In genomic region chr1:64006276-64007051, GRCh38 we compare ENCODE assay signal across 9 cellular contexts.
DNase-seq lines count a peak whose midpoint lies in the region; ATAC-seq, FAIRE-seq and TF ChIP-seq lines count a peak whose summit lies in the region.
"Had no signal": no experiment of that assay in that cellular context is flagged by ENCODE, and none has a peak within 500 bp of the region (broad histone marks: within the 10 kb centered on the region; RNA-seq: fewer than 3 reads in every experiment).

No MANE protein-coding gene starts in this region.

- H3K27ac Mint-ChIP-seq in activated naive CD4-positive, alpha-beta T cell treated with anti-CD3 and anti-CD28 coated beads, Interleukin-2, amount 50 U/mL, for 72 hours: no peak overlapping the region
- H3K27ac Mint-ChIP-seq in T-cell: no peak overlapping the region

- TF ChIP-seq POLR2A in upper lobe of left lung (IDR thresholded peaks at IDR 0.05) (no peak), GM12891 (IDR thresholded peaks at IDR 0.05; ENCODE audit: low read depth, low read length) (no peak)

- DNase-seq in activated naive CD4-positive, alpha-beta T cell treated with anti-CD3 and anti-CD28 coated beads, Interleukin-2, amount 50 U/mL, for 72 hours (ENCODE audit: low spot score in 2 of 2): no peak
- DNase-seq in activated naive CD4-positive, alpha-beta T cell treated with anti-CD3 and anti-CD28 coated beads, Interleukin-2, amount 50 U/mL, for 16 hours: no peak
- DNase-seq in T-cell (no peak), hepatocyte (ENCODE audit: low spot score) (peak; percentile 22), upper lobe of left lung (peak in 1 of 2 donors; percentile 37), GM12891 (ENCODE audit: insufficient read length, low spot score) (no peak)
- DNase-seq: OCI-M1 had no signal

- H2AFZ ChIP-seq in hepatocyte: no peak overlapping the region

- peaks cover 0 to 4% of the 10 kb centered on the region in 2 donors for H3K9me3 Mint-ChIP-seq in activated naive CD4-positive, alpha-beta T cell treated with anti-CD3 and anti-CD28 coated beads, Interleukin-2, amount 50 U/mL, for 72 hours
- H3K9me3 Mint-ChIP-seq in T-cell: no peaks in the 10 kb centered on the region

- FAIRE-seq in GM12891 (lab: Jason Lieb, UNC): no peak

- POLR2A ChIA-PET in T-cell (lab: Charles Lee): interaction anchor here in 1 of 2 donors (0.9 kb wide), 1 partner anchor 9 kb away, joined by 3 read pairs; no protein-coding TSS in a partner anchor

- H3K27me3 Mint-ChIP-seq in T-cell: peaks cover 3 to 10% of the 10 kb centered on the region in 2 donors

- H3K27ac ChIP-seq in hepatocyte (peak overlapping the region; percentile 57), upper lobe of left lung (peak overlapping the region in 1 of 4 donors; percentile 44)

- peak; percentile 77 to 84 for ATAC-seq in activated naive CD4-positive, alpha-beta T cell treated with anti-CD3 and anti-CD28 coated beads, Interleukin-2, amount 50 U/mL, for 72 hours
- ATAC-seq in T-cell (replicated peaks in 1 of 4) (peak in 3 of 4 experiments; percentile 20 to 43 (median 23)), upper lobe of left lung (ENCODE audit: low FRiP score in 2 of 2) (peak; percentile 50 to 60), HG03025 (IDR thresholded peaks at IDR 0.05; ENCODE audit: low FRiP score, unreplicated experiment) (no peak), GM18909 (IDR thresholded peaks at IDR 0.05; ENCODE audit: poor library complexity, unreplicated experiment) (no peak)

- no peaks in the 10 kb centered on the region for H3K36me3 Mint-ChIP-seq in activated naive CD4-positive, alpha-beta T cell treated with anti-CD3 and anti-CD28 coated beads, Interleukin-2, amount 50 U/mL, for 72 hours
- no peaks in the 10 kb centered on the region for H3K36me3 Mint-ChIP-seq in T-cell

- H3K4me2 ChIP-seq in hepatocyte: no peak overlapping the region

- H3K9me2 ChIP-seq in hepatocyte (replicated peaks; ENCODE audit: insufficient read depth): no peaks in the 10 kb centered on the region

- no peaks in the 10 kb centered on the region for H4K20me1 ChIP-seq in hepatocyte (ENCODE audit: insufficient read depth, poor library complexity, severe bottlenecking)

- H3K4me1 ChIP-seq in hepatocyte (ENCODE audit: insufficient read depth) (no peaks in the 10 kb centered on the region), upper lobe of left lung (peaks cover 0 to 10% (median 6%) of the 10 kb centered on the region in 4 donors)

- H3K79me2 ChIP-seq in hepatocyte: peaks cover 20% of the 10 kb centered on the region

- TF ChIP-seq EP300 in upper lobe of left lung (IDR thresholded peaks at IDR 0.05): no peak

- no peak for TF ChIP-seq CTCF in hepatocyte (IDR thresholded peaks at IDR 0.05; ENCODE audit: poor library complexity)
- TF ChIP-seq CTCF in upper lobe of left lung (IDR thresholded peaks at IDR 0.05): no peak

- H3K36me3 ChIP-seq in hepatocyte (replicated peaks; ENCODE audit: insufficient read depth, low read depth): no peaks in the 10 kb centered on the region
- H3K36me3 ChIP-seq in upper lobe of left lung: no peaks in the 10 kb centered on the region

- H3K9me3 ChIP-seq in hepatocyte (ENCODE audit: low read depth) (no peaks in the 10 kb centered on the region), upper lobe of left lung (no peaks in the 10 kb centered on the region)

- WGBS in hepatocyte (ENCODE audit: low lambda C conversion rate, missing lambda C conversion rate): 61% methylated on average over 8 of the region's 8 CpGs
- 46 to 52% methylated on average over 8 of the region's 8 CpGs for WGBS in upper lobe of left lung, 2 donors

- no peak overlapping the region for H3K4me3 ChIP-seq in hepatocyte
- no peak overlapping the region for H3K4me3 ChIP-seq in upper lobe of left lung

- no peak overlapping the region for H3K4me3 Mint-ChIP-seq in T-cell

- H3K4me1 Mint-ChIP-seq in T-cell: peaks cover 2 to 5% (median 3%) of the 10 kb centered on the region in 3 donors

- H3K27me3 ChIP-seq in hepatocyte (no peaks in the 10 kb centered on the region), upper lobe of left lung (no peaks in the 10 kb centered on the region)

- CTCF ChIA-PET in T-cell (lab: Charles Lee): no interaction called here

TF ChIP-seq in GM12891, 5 proteins besides CTCF, POLR2A, EP300 and RAD21:
- TF ChIP-seq POU2F2 (IDR thresholded peaks at IDR 0.05; ENCODE audit: low read depth, low read length) (no peak), SPI1 (IDR thresholded peaks at IDR 0.05; ENCODE audit: low read depth, low read length) (no peak), TAF1 (IDR thresholded peaks at IDR 0.05; ENCODE audit: low read depth, low read length) (no peak), PAX5 (IDR thresholded peaks at IDR 0.05; ENCODE audit: insufficient read depth, low read length, severe bottlenecking) (no peak), POLR2AphosphoS5 (IDR thresholded peaks at IDR 0.05; ENCODE audit: low read depth, low read length) (no peak)
TF ChIP-seq in GM12891: peak in this region for 0.

Comparison
In these comparisons a context has a peak if more than half of its experiments do, and no peak if none do; other contexts are left out.
1. ATAC-seq: peak in activated naive CD4-positive, alpha-beta T cell treated with anti-CD3 and anti-CD28 coated beads, Interleukin-2, amount 50 U/mL, for 72 hours (2 of 2), T-cell (3 of 4) and upper lobe of left lung (2 of 2); none in HG03025 (single experiment) and GM18909 (single experiment).